18 cellular contexts compared by ENCODE assay signal in genomic region chr5:157747766-157748700, GRCh38. TPM values are rescaled to one million over a fixed set of nuclear protein-coding genes. Genes with fewer than 3 reads are reported as not detected.
A peak's percentile ranks its signal among the peaks of the same experiment; 100 is the strongest.
DNase-seq lines count a peak whose midpoint lies in the region; ATAC-seq and TF ChIP-seq lines count a peak whose summit lies in the region.
"Had no signal": no experiment of that assay in that cellular context is flagged by ENCODE, and none has a peak within 500 bp of the region (broad histone marks: within the 10 kb centered on the region; RNA-seq: fewer than 3 reads in every experiment).

No MANE protein-coding gene starts in this region.

- H3K4me1 ChIP-seq in PC-3 (ENCODE audit: insufficient read depth, low read length) (peaks cover 46% of the 10 kb centered on the region), sigmoid colon (peaks cover 0 to 66% (median 55%) of the 10 kb centered on the region in 4 donors), suprapubic skin (peaks cover 17% of the 10 kb centered on the region)

- no peaks in the 10 kb centered on the region for H3K27me3 Mint-ChIP-seq in activated CD4-positive, alpha-beta T cell treated with anti-CD3 and anti-CD28 coated beads, Interleukin-2, amount 10 ng/mL, durations not matched to agents 7 days and 5 days
- H3K27me3 Mint-ChIP-seq in chondrocyte (ENCODE audit: low read depth): no peaks in the 10 kb centered on the region
- H3K27me3 Mint-ChIP-seq: activated B cell treated with CpG ODN at 0.5 μM for 24 hours; CD4-positive, CD25-positive, alpha-beta regulatory T cell had no signal

- peak overlapping the region; percentile 6; the same call in 1 of the 2 replicates for H3K4me2 ChIP-seq in PC-3 (ENCODE audit: low read length)
- H3K4me2 ChIP-seq: neural progenitor cell had no signal

- H4K20me1 ChIP-seq in PC-3 (ENCODE audit: low read length): no peaks in the 10 kb centered on the region

- intact Hi-C loops in PC-3 (cut with micrococcal nuclease): loop anchor here (10.0 kb wide), 1 partner anchor 493 kb away; no protein-coding TSS in a partner anchor
- intact Hi-C loops in sigmoid colon (cut with DNase I): loop anchor here (10.0 kb wide), 1 partner anchor 483 kb away; the partner anchor contains the start of gene CYFIP2

- H3K9ac ChIP-seq in PC-3 (ENCODE audit: low read length): no peak overlapping the region
- H3K9ac ChIP-seq: neural progenitor cell had no signal

- 94% methylated on average over 8 of the region's 8 CpGs for WGBS in sigmoid colon, 2 donors
- 94% methylated on average over 8 of the region's 8 CpGs for WGBS in suprapubic skin

- TF ChIP-seq CTCF in PC-3 (conservative IDR thresholded peaks at IDR 0.05; ENCODE audit: low read depth, low read length) (no peak), chondrocyte (IDR thresholded peaks at IDR 0.05) (no peak), sigmoid colon (IDR thresholded peaks at IDR 0.05) (no peak), suprapubic skin (IDR thresholded peaks at IDR 0.05) (no peak)

- peaks cover 9% of the 10 kb centered on the region; the same call in 1 of the 2 replicates for H3K36me3 ChIP-seq in PC-3 (ENCODE audit: low read depth, low read length)
- peaks cover 9 to 20% (median 15%) of the 10 kb centered on the region in 4 donors for H3K36me3 ChIP-seq in sigmoid colon
- H3K36me3 ChIP-seq in suprapubic skin: peaks cover 8% of the 10 kb centered on the region
- H3K36me3 ChIP-seq: neural progenitor cell had no signal

- H3K4me1 Mint-ChIP-seq in activated CD4-positive, alpha-beta T cell treated with anti-CD3 and anti-CD28 coated beads, Interleukin-2, amount 10 ng/mL, durations not matched to agents 7 days and 5 days: peaks cover 33% of the 10 kb centered on the region
- H3K4me1 Mint-ChIP-seq in chondrocyte (ENCODE audit: low read depth): peaks cover 51% of the 10 kb centered on the region

- no peak overlapping the region for H3K27ac Mint-ChIP-seq in activated CD4-positive, alpha-beta T cell treated with anti-CD3 and anti-CD28 coated beads, Interleukin-2, amount 10 ng/mL, durations not matched to agents 7 days and 5 days
- peak overlapping the region; percentile 91 for H3K27ac Mint-ChIP-seq in chondrocyte (ENCODE audit: unreplicated experiment)
- H3K27ac Mint-ChIP-seq: activated B cell treated with CpG ODN at 0.5 μM for 24 hours, immature natural killer cell, neural progenitor cell, type B pancreatic cell had no signal

- H3K9me2 ChIP-seq in PC-3 (replicated peaks; ENCODE audit: low read length): no peaks in the 10 kb centered on the region

- BruUV-seq in PC-3 (replicated peaks; lab: Mats Ljungman, UMichigan): no TSS peak

- TF ChIP-seq EP300 in sigmoid colon (IDR thresholded peaks at IDR 0.05) (no peak), suprapubic skin (IDR thresholded peaks at IDR 0.05) (no peak)

- H2AFZ ChIP-seq in PC-3 (ENCODE audit: low read length): no peak overlapping the region
- H2AFZ ChIP-seq: neural progenitor cell had no signal

- H3K27me3 ChIP-seq in PC-3 (ENCODE audit: low read length) (no peaks in the 10 kb centered on the region), sigmoid colon (no peaks in the 10 kb centered on the region), suprapubic skin (no peaks in the 10 kb centered on the region)

- no peaks in the 10 kb centered on the region for H3K9me3 ChIP-seq in PC-3 (ENCODE audit: low read length)
- no peaks in the 10 kb centered on the region for H3K9me3 ChIP-seq in sigmoid colon
- H3K9me3 ChIP-seq in suprapubic skin: no peaks in the 10 kb centered on the region

- H3K79me2 ChIP-seq in PC-3 (ENCODE audit: low read length): peaks cover 66% of the 10 kb centered on the region

- H3K4me3 Mint-ChIP-seq in activated CD4-positive, alpha-beta T cell treated with anti-CD3 and anti-CD28 coated beads, Interleukin-2, amount 10 ng/mL, durations not matched to agents 7 days and 5 days: no peak overlapping the region
- H3K4me3 Mint-ChIP-seq in chondrocyte (ENCODE audit: unreplicated experiment): no peak overlapping the region
- H3K4me3 Mint-ChIP-seq: activated B cell treated with CpG ODN at 0.5 μM for 24 hours, immature natural killer cell, neural progenitor cell, type B pancreatic cell had no signal

- peak; percentile 19 for DNase-seq in activated CD4-positive, alpha-beta T cell treated with anti-CD3 and anti-CD28 coated beads for 48 hours
- DNase-seq in activated CD4-positive, alpha-beta T cell treated with anti-CD3 and anti-CD28 coated beads, Interleukin-2, amount 10 ng/mL, durations not matched to agents 7 days and 5 days: no peak
- DNase-seq in PC-3 (no peak), chondrocyte (ENCODE audit: low spot score) (no peak), sigmoid colon (no peak), suprapubic skin (ENCODE audit: low spot score in 2 of 2) (no peak)
- DNase-seq in activated CD8-positive, alpha-beta memory T cell treated with anti-CD3 and anti-CD28 coated beads, Interleukin-2, amount 50 U/mL, for 48 hours: no peak
- DNase-seq: activated B cell treated with CpG ODN at 0.5 μM for 24 hours, DND-41, glutamatergic neuron, immature natural killer cell, MV-4-11, NCI-H2081 treated with DMSO at 0.1 percent for 48 hours had no signal

- TF ChIP-seq POLR2A in sigmoid colon (IDR thresholded peaks at IDR 0.05) (no peak), suprapubic skin (IDR thresholded peaks at IDR 0.05) (no peak)

- H3K9me3 Mint-ChIP-seq in activated CD4-positive, alpha-beta T cell treated with anti-CD3 and anti-CD28 coated beads, Interleukin-2, amount 10 ng/mL, durations not matched to agents 7 days and 5 days: no peaks in the 10 kb centered on the region
- no peaks in the 10 kb centered on the region for H3K9me3 Mint-ChIP-seq in chondrocyte (ENCODE audit: low read depth)
- H3K9me3 Mint-ChIP-seq: activated B cell treated with CpG ODN at 0.5 μM for 24 hours; CD4-positive, CD25-positive, alpha-beta regulatory T cell; immature natural killer cell; neural progenitor cell; type B pancreatic cell had no signal

- CTCF ChIA-PET in activated CD4-positive, alpha-beta T cell treated with anti-CD3 and anti-CD28 coated beads, Interleukin-2, amount 10 ng/mL, durations not matched to agents 7 days and 5 days (lab: Charles Lee): interaction anchor here (0.6 to 3.8 kb wide), 3 partner anchors 15 to 209 kb away, joined by 3 to 15 read pairs (median 3); no protein-coding TSS in a partner anchor
- CTCF ChIA-PET in PC-3 (lab: Charles Lee): interaction anchor here (0.6 to 1.0 kb wide), 13 partner anchors 12 to 1833 kb away, joined by 3 to 16 read pairs (median 4); partner anchors contain the start of gene THG1L

- H3K4me3 ChIP-seq in PC-3 (ENCODE audit: low read length): no peak overlapping the region
- no peak overlapping the region for H3K4me3 ChIP-seq in sigmoid colon
- no peak overlapping the region for H3K4me3 ChIP-seq in suprapubic skin
- H3K4me3 ChIP-seq: coronary artery, neural progenitor cell had no signal

- peaks cover 5% of the 10 kb centered on the region for H3K36me3 Mint-ChIP-seq in activated CD4-positive, alpha-beta T cell treated with anti-CD3 and anti-CD28 coated beads, Interleukin-2, amount 10 ng/mL, durations not matched to agents 7 days and 5 days (ENCODE audit: low read depth)
- H3K36me3 Mint-ChIP-seq in chondrocyte (ENCODE audit: low read depth): peaks cover 3% of the 10 kb centered on the region

- H3K27ac ChIP-seq in PC-3 (ENCODE audit: low read length) (peak overlapping the region; percentile 8), sigmoid colon (peak overlapping the region; percentile 48 to 91 (median 88)), suprapubic skin (no peak overlapping the region)
- H3K27ac ChIP-seq: neural progenitor cell had no signal

- POLR2A ChIA-PET in activated CD4-positive, alpha-beta T cell treated with anti-CD3 and anti-CD28 coated beads, Interleukin-2, amount 10 ng/mL, durations not matched to agents 7 days and 5 days (lab: Charles Lee): no interaction called here
- POLR2A ChIA-PET in PC-3 (lab: Charles Lee; ENCODE audit: unreplicated experiment): interaction anchor here (0.6 to 0.7 kb wide), 3 partner anchors 25 to 498 kb away, joined by 3 to 15 read pairs (median 5); no protein-coding TSS in a partner anchor

- no peak for ATAC-seq in PC-3
- no peak for ATAC-seq in HG02623 (IDR thresholded peaks at IDR 0.05; ENCODE audit: unreplicated experiment)

- no peaks in the 10 kb centered on the region for H3F3A ChIP-seq in PC-3 (ENCODE audit: low read length, unreplicated experiment)

RNA-seq across cellular contexts. Expression of gene LSM11, which starts 4.5 kb away (rescaled TPM):
- 1 to 10 TPM; 4.8 to 5.3 TPM for total RNA-seq in activated CD4-positive, alpha-beta T cell treated with anti-CD3 and anti-CD28 coated beads, Interleukin-2, amount 10 ng/mL, durations not matched to agents 7 days and 5 days
- total RNA-seq in PC-3 (2014; rRNA removed) (5.0 and 5.1 TPM in 2 replicates), chondrocyte (9.9 to 10.6 TPM (median 10.0 TPM) in 3 replicates), sigmoid colon (10 to 100 TPM; 12.1 to 16.6 (median 15.9) TPM), suprapubic skin (1 to 10 TPM; 2.9 to 5.2 (median 3.6) TPM)
- 1 to 10 TPM in 1 of 3 donors, under 1 TPM in 2; 0.60 to 2.0 (median 0.92) TPM for polyA plus RNA-seq in sigmoid colon

RNA-seq across cellular contexts. Expression of gene THG1L, which starts 16.8 kb away (rescaled TPM):
- total RNA-seq in activated CD4-positive, alpha-beta T cell treated with anti-CD3 and anti-CD28 coated beads, Interleukin-2, amount 10 ng/mL, durations not matched to agents 7 days and 5 days: 10 to 100 TPM; 10.8 to 13.9 TPM
- total RNA-seq in PC-3 (2014; rRNA removed) (45.1 and 45.3 TPM in 2 replicates), chondrocyte (7.0 to 10.1 TPM (median 9.2 TPM) in 3 replicates), sigmoid colon (10 to 100 TPM; 19.7 to 28.6 (median 23.7) TPM), suprapubic skin (10 to 100 TPM in 2 of 4 donors, 1 to 10 TPM in 2; 5.1 to 14.5 (median 11.0) TPM)
- 10 to 100 TPM; 12.3 to 19.8 (median 12.3) TPM for polyA plus RNA-seq in sigmoid colon
